Comparison of ENCODE assay signal across 17 cellular contexts in genomic region chr13:105616313-105617075, GRCh38.
"Had no signal": no experiment of that assay in that cellular context is flagged by ENCODE, and none has a peak within 500 bp of the region (broad histone marks: within the 10 kb centered on the region; RNA-seq: fewer than 3 reads in every experiment).

No MANE protein-coding gene starts in this region.

- H3K27me3 Mint-ChIP-seq: stimulated activated naive CD8-positive, alpha-beta T cell treated with anti-CD3 and anti-CD28 coated beads, Interleukin-15, Interleukin-2, amounts not matched to agents 100 ng/mL and 50 ng/mL, for 24 hours had no signal

- H3K27ac ChIP-seq: breast epithelium, gastroesophageal sphincter, left lung, pancreas, thoracic aorta had no signal

- DNase-seq: activated CD4-positive, alpha-beta T cell treated with anti-CD3 and anti-CD28 coated beads, Interleukin-2, amount 50 U/mL, for 4 hours; activated CD4-positive, CD25-positive, alpha-beta regulatory T cell treated with anti-CD3 and anti-CD28 coated beads, Interleukin-2, amount 50 U/mL, for 72 hours; activated effector memory CD4-positive, alpha-beta T cell treated with Interleukin-2 at 50 U/mL for 16 hours; activated T-cell treated with anti-CD3 and anti-CD28 coated beads, Interleukin-2, amount 50 U/mL, for 1 hour; amniotic stem cell; islet precursor cell; left lung; mesendoderm; pancreas; stimulated activated CD4-positive, alpha-beta T cell treated with anti-CD3 and anti-CD28 coated beads, Interleukin-4, amount 100 ng/mL, for 1 hour; stimulated activated CD8-positive, alpha-beta memory T cell treated with anti-CD3 and anti-CD28 coated beads, Interleukin-4, amount 100 ng/mL, for 48 hours had no signal

- H3K27me3 ChIP-seq: breast epithelium, gastroesophageal sphincter, left lung, pancreas had no signal

- H3K36me3 Mint-ChIP-seq: activated naive CD4-positive, alpha-beta T cell treated with anti-CD3 and anti-CD28 coated beads, Interleukin-2, amount 50 U/mL, for 24 hours had no signal

- H3K4me3 Mint-ChIP-seq: activated naive CD4-positive, alpha-beta T cell treated with anti-CD3 and anti-CD28 coated beads, Interleukin-2, amount 50 U/mL, for 24 hours; neural crest cell; stimulated activated naive CD8-positive, alpha-beta T cell treated with anti-CD3 and anti-CD28 coated beads, Interleukin-15, Interleukin-2, amounts not matched to agents 100 ng/mL and 50 ng/mL, for 24 hours had no signal

- H3K4me3 ChIP-seq: breast epithelium, gastroesophageal sphincter, left lung, pancreas, thoracic aorta had no signal

- H3K4me1 ChIP-seq: breast epithelium, left lung, pancreas had no signal

- H3K36me3 ChIP-seq: breast epithelium, gastroesophageal sphincter, left lung, pancreas, thoracic aorta had no signal

- H3K4me1 Mint-ChIP-seq: activated naive CD4-positive, alpha-beta T cell treated with anti-CD3 and anti-CD28 coated beads, Interleukin-2, amount 50 U/mL, for 24 hours had no signal

- ATAC-seq: gastroesophageal sphincter, left lung, pancreas had no signal

- H3K9me3 ChIP-seq: breast epithelium, gastroesophageal sphincter, left lung, pancreas, thoracic aorta had no signal

- H3K27ac Mint-ChIP-seq: activated naive CD4-positive, alpha-beta T cell treated with anti-CD3 and anti-CD28 coated beads, Interleukin-2, amount 50 U/mL, for 24 hours; stimulated activated naive CD8-positive, alpha-beta T cell treated with anti-CD3 and anti-CD28 coated beads, Interleukin-15, Interleukin-2, amounts not matched to agents 100 ng/mL and 50 ng/mL, for 24 hours had no signal

- H3K9me3 Mint-ChIP-seq: activated naive CD4-positive, alpha-beta T cell treated with anti-CD3 and anti-CD28 coated beads, Interleukin-2, amount 50 U/mL, for 24 hours; stimulated activated naive CD8-positive, alpha-beta T cell treated with anti-CD3 and anti-CD28 coated beads, Interleukin-15, Interleukin-2, amounts not matched to agents 100 ng/mL and 50 ng/mL, for 24 hours had no signal
